8 cellular contexts compared by ENCODE assay signal in the genomic region with DNA sequence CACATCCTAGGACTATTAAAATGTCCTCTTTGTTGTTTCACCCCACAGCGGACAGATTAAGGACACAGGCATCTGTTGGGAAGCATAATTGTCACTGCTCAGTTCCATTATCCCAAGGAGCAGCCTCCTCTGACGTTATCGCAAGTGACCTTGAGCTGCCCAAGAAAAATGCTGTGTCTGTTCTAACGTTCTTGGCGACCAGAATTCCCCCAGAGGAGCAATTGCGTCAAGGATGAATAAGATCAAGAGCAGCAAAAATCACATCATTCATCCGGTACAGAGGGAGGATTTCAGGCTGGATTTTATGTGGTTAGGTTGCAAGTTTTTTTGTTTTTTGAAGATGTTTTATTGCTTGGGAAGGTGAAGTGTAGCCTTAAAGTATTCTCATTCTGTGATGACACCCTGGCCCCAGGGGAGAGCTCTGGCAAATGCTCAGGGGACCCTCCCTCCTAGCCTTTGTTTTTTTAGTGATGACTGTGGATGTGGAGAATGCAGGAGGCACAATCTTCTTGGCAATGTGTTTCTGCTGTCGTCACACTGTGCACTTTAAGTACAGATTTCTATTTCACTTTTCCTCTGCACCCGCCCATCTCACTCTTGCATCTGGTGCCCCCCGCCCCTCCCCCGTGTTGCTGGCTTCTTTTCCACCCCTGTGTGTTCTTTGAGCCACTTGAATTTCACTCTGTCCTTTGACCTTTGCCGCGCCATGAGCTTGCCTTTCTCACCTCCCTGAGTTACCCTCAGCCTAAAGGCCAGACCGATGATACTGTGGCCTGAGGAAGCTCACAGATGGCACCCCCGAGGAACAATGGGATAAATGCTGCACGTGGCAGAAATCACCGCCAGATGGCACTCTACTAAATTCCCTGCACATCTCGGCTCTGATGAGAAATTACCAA.
A peak's percentile ranks its signal among the peaks of the same experiment; 100 is the strongest.
DNase-seq lines count a peak whose midpoint lies in the region; ATAC-seq, FAIRE-seq and TF ChIP-seq lines count a peak whose summit lies in the region.

No MANE protein-coding gene starts in this region.

- intact Hi-C loops in left lung (cut with DNase I), result no loop called here

- ATAC-seq in left lung (peak; percentile 68), GM21390 (IDR thresholded peaks at IDR 0.05; ENCODE audit: unreplicated experiment) (no peak)

- TF ChIP-seq CTCF in choroid plexus epithelial cell (conservative IDR thresholded peaks at IDR 0.05; ENCODE audit: low read depth, low read length) (peak; percentile 83), left lung (IDR thresholded peaks at IDR 0.05) (peak; percentile 62 to 77)

- H3K9me3 ChIP-seq in left lung, result no peaks in the 10 kb centered on the region

- peak overlapping the region; percentile 54 for H3K4me3 ChIP-seq in choroid plexus epithelial cell (ENCODE audit: low read depth, low read length)
- no peak overlapping the region for H3K4me3 ChIP-seq in left lung

- DNase-seq in COR-L47 (lab: John Stamatoyannopoulos, UW) (peak; percentile 57), H54 (ENCODE audit: insufficient read length, low spot score) (peak; percentile 62), NCI-H2227 treated with DMSO at 0.1 percent for 48 hours (lab: John Stamatoyannopoulos, UW) (peak; percentile 81), choroid plexus epithelial cell (ENCODE audit: low read depth) (peak; percentile 93), left lung (peak in 1 of 2 donors; percentile 51)
- peak; percentile 43 to 70 for DNase-seq in activated CD4-positive, alpha-beta T cell treated with anti-CD3 and anti-CD28 coated beads for 4 hours
- peak; percentile 68 for DNase-seq in stimulated activated CD4-positive, alpha-beta T cell treated with anti-CD3 and anti-CD28 coated beads, Interleukin-4, amount 100 ng/mL, for 24 hours

- H3K4me1 ChIP-seq in left lung, result peaks cover 3 to 14% of the 10 kb centered on the region in 2 donors

- TF ChIP-seq POLR2A in H54 (IDR thresholded peaks at IDR 0.05; ENCODE audit: low read depth, low read length), result no peak

- no peaks in the 10 kb centered on the region for H3K36me3 ChIP-seq in left lung

- FAIRE-seq in H54 (lab: Jason Lieb, UNC), result no peak

- H3K27me3 ChIP-seq in left lung, result no peaks in the 10 kb centered on the region

- peak overlapping the region; percentile 37 to 80 for H3K27ac ChIP-seq in left lung
